Comparison of ENCODE assay signal across 18 cellular contexts in genomic region chr2:43270930-43271615, GRCh38. TPM values are rescaled to one million over a fixed set of nuclear protein-coding genes. Genes with fewer than 3 reads are reported as not detected.
DNase-seq lines count a peak whose midpoint lies in the region; ATAC-seq and TF ChIP-seq lines count a peak whose summit lies in the region.
"Had no signal": no experiment of that assay in that cellular context is flagged by ENCODE, and none has a peak within 500 bp of the region (broad histone marks: within the 10 kb centered on the region; RNA-seq: fewer than 3 reads in every experiment).

No MANE protein-coding gene starts in this region.

- H3F3A ChIP-seq in GM23248 (ENCODE audit: insufficient read depth) = peaks cover 34% of the 10 kb centered on the region
- H3F3A ChIP-seq in smooth muscle cell (ENCODE audit: low read depth) = peaks cover 37% of the 10 kb centered on the region

- H3K9ac ChIP-seq in GM23248 = no peak overlapping the region
- no peak overlapping the region for H3K9ac ChIP-seq in endodermal cell (ENCODE audit: extremely low read depth, low read length, poor library complexity, severe bottlenecking)
- H3K9ac ChIP-seq in smooth muscle cell (ENCODE audit: low read depth) = no peak overlapping the region
- H3K9ac ChIP-seq: BLaER1 had no signal

- peaks cover 4% of the 10 kb centered on the region for H3K36me3 Mint-ChIP-seq in endodermal cell (ENCODE audit: low read depth)
- H3K36me3 Mint-ChIP-seq in CD4-positive, alpha-beta memory T cell = peaks cover 44 to 67% of the 10 kb centered on the region in 2 donors

- no peak for ATAC-seq in GM19023 (IDR thresholded peaks at IDR 0.05; ENCODE audit: unreplicated experiment)

- DNase-seq in GM23248 (peak; percentile 45), NCI-H82 (lab: John Stamatoyannopoulos, UW) (peak; percentile 15), endodermal cell (peak; percentile 80), smooth muscle cell (lab: John Stamatoyannopoulos, UW; ENCODE audit: unreplicated experiment) (no peak), NOMO-1 (lab: John Stamatoyannopoulos, UW; ENCODE audit: unreplicated experiment in 2 of 2) (no peak)
- no peak for DNase-seq in CD4-positive, alpha-beta memory T cell
- DNase-seq: activated CD8-positive, alpha-beta memory T cell treated with anti-CD3 and anti-CD28 coated beads for 24 hours; aorta; GOT3; NCI-H1092; NCI-H2171; stimulated activated CD4-positive, alpha-beta T cell treated with anti-CD3 and anti-CD28 coated beads, Interleukin-2, amount 100 ng/mL, for 48 hours; stimulated activated CD8-positive, alpha-beta memory T cell treated with anti-CD3 and anti-CD28 coated beads, Interleukin-4, amount 100 ng/mL, for 48 hours had no signal

- H3K27me3 ChIP-seq in GM23248 (replicated peaks; ENCODE audit: insufficient read depth) (no peaks in the 10 kb centered on the region), endodermal cell (ENCODE audit: control insufficient read depth, insufficient read depth, low read length, poor library complexity, severe bottlenecking) (no peaks in the 10 kb centered on the region), smooth muscle cell (ENCODE audit: low read depth) (no peaks in the 10 kb centered on the region)
- no peaks in the 10 kb centered on the region for H3K27me3 ChIP-seq in CD4-positive, alpha-beta memory T cell (ENCODE audit: insufficient read depth, low read length)
- H3K27me3 ChIP-seq: BLaER1 had no signal

- no peaks in the 10 kb centered on the region for H3K9me2 ChIP-seq in GM23248 (ENCODE audit: insufficient read depth)

- H3K27ac ChIP-seq in GM23248 (no peak overlapping the region), endodermal cell (ENCODE audit: low read depth, low read length) (no peak overlapping the region), smooth muscle cell (ENCODE audit: low read depth) (no peak overlapping the region)
- H3K27ac ChIP-seq in CD4-positive, alpha-beta memory T cell (ENCODE audit: low read depth, low read length) = no peak overlapping the region
- H3K27ac ChIP-seq: BLaER1 had no signal

- H3K9me3 ChIP-seq in GM23248 (ENCODE audit: low read depth) = no peaks in the 10 kb centered on the region
- H3K9me3 ChIP-seq in endodermal cell (ENCODE audit: control insufficient read depth, low read length) = no peaks in the 10 kb centered on the region
- no peaks in the 10 kb centered on the region for H3K9me3 ChIP-seq in smooth muscle cell (replicated peaks; ENCODE audit: low read depth)
- no peaks in the 10 kb centered on the region for H3K9me3 ChIP-seq in CD4-positive, alpha-beta memory T cell (ENCODE audit: control insufficient read depth in 1 of 2, low read length in 2 of 2)
- H3K9me3 ChIP-seq: BLaER1 had no signal

- peaks cover 20% of the 10 kb centered on the region for H3K4me1 Mint-ChIP-seq in endodermal cell
- H3K4me1 Mint-ChIP-seq in CD4-positive, alpha-beta memory T cell = peaks cover 0 to 4% (median 0%) of the 10 kb centered on the region in 4 donors

- H2AFZ ChIP-seq in GM23248 = no peak overlapping the region
- no peak overlapping the region for H2AFZ ChIP-seq in smooth muscle cell (ENCODE audit: low read depth)

- CTCF ChIA-PET in CD4-positive, alpha-beta memory T cell (lab: Charles Lee; ENCODE audit: partially characterized antibody) = interaction anchor here (1.1 kb wide), 1 partner anchor 146 kb away, joined by 3 read pairs; no protein-coding TSS in a partner anchor

- H3K4me1 ChIP-seq in GM23248 (ENCODE audit: insufficient read depth) = peaks cover 40% of the 10 kb centered on the region
- peaks cover 7% of the 10 kb centered on the region for H3K4me1 ChIP-seq in endodermal cell (ENCODE audit: control insufficient read depth, insufficient read depth, low read length)
- H3K4me1 ChIP-seq in smooth muscle cell (ENCODE audit: low read depth) = peaks cover 23% of the 10 kb centered on the region
- no peaks in the 10 kb centered on the region for H3K4me1 ChIP-seq in CD4-positive, alpha-beta memory T cell (ENCODE audit: insufficient read depth, low read length)
- H3K4me1 ChIP-seq: BLaER1 had no signal

- 93 to 96% methylated on average over 4 of the region's 4 CpGs for WGBS in GM23248 (ENCODE audit: low coverage in 1 of 2, low lambda C conversion rate in 2 of 2, missing lambda C conversion rate in 2 of 2), 2 experiments
- 84 to 90% methylated on average over 3 to 4 of the region's 4 CpGs for WGBS in endodermal cell (ENCODE audit: insufficient coverage in 1 of 2, insufficient read length in 1 of 2), 2 experiments
- 95% methylated on average over 4 of the region's 4 CpGs for WGBS in smooth muscle cell (ENCODE audit: low lambda C conversion rate)

- intact Hi-C loops in CD4-positive, alpha-beta memory T cell (cut with micrococcal nuclease) = no loop called here

- no peaks in the 10 kb centered on the region for H3K36me3 ChIP-seq in GM23248 (ENCODE audit: low read depth)
- H3K36me3 ChIP-seq in endodermal cell (ENCODE audit: control insufficient read depth, insufficient read depth, low read length) = no peaks in the 10 kb centered on the region
- H3K36me3 ChIP-seq in smooth muscle cell (ENCODE audit: low read depth) = no peaks in the 10 kb centered on the region
- no peaks in the 10 kb centered on the region for H3K36me3 ChIP-seq in CD4-positive, alpha-beta memory T cell (ENCODE audit: insufficient read depth, low read length)

- no peaks in the 10 kb centered on the region for H3K9me3 Mint-ChIP-seq in endodermal cell
- peaks cover 0 to 2% (median 0%) of the 10 kb centered on the region in 8 donors for H3K9me3 Mint-ChIP-seq in CD4-positive, alpha-beta memory T cell
- H3K9me3 Mint-ChIP-seq: nephron, type B pancreatic cell had no signal

- H3K27me3 Mint-ChIP-seq in endodermal cell (ENCODE audit: insufficient read depth) = no peaks in the 10 kb centered on the region
- H3K27me3 Mint-ChIP-seq in CD4-positive, alpha-beta memory T cell = no peaks in the 10 kb centered on the region
- H3K27me3 Mint-ChIP-seq: type B pancreatic cell had no signal

- H3K4me3 Mint-ChIP-seq in endodermal cell = no peak overlapping the region
- no peak overlapping the region for H3K4me3 Mint-ChIP-seq in CD4-positive, alpha-beta memory T cell
- H3K4me3 Mint-ChIP-seq: nephron, type B pancreatic cell had no signal

- no peak overlapping the region for H3K27ac Mint-ChIP-seq in endodermal cell
- H3K27ac Mint-ChIP-seq in CD4-positive, alpha-beta memory T cell = no peak overlapping the region

- no peaks in the 10 kb centered on the region for H4K20me1 ChIP-seq in GM23248 (ENCODE audit: insufficient read depth)
- H4K20me1 ChIP-seq in smooth muscle cell (ENCODE audit: low read depth) = no peaks in the 10 kb centered on the region
- H4K20me1 ChIP-seq: BLaER1 had no signal

- in situ Hi-C loops in GM23248 (cut with MboI) = no loop called here

- H3K4me3 ChIP-seq in GM23248 (no peak overlapping the region), endodermal cell (ENCODE audit: low read length) (no peak overlapping the region), smooth muscle cell (no peak overlapping the region)
- H3K4me3 ChIP-seq in CD4-positive, alpha-beta memory T cell (ENCODE audit: low read length in 2 of 2) = no peak overlapping the region
- H3K4me3 ChIP-seq: BLaER1, lung had no signal

- H3K79me2 ChIP-seq in GM23248 (ENCODE audit: insufficient read depth) = no peaks in the 10 kb centered on the region
- no peaks in the 10 kb centered on the region for H3K79me2 ChIP-seq in smooth muscle cell (ENCODE audit: low read depth)

- POLR2A ChIA-PET in CD4-positive, alpha-beta memory T cell (lab: Charles Lee; ENCODE audit: partially characterized antibody) = interaction anchor here (1.1 kb wide), 2 partner anchors 42 to 443 kb away, joined by 3 to 4 read pairs; no protein-coding TSS in a partner anchor

- TF ChIP-seq CTCF in endodermal cell (conservative IDR thresholded peaks at IDR 0.05) = peak; percentile 61
- TF ChIP-seq CTCF in smooth muscle cell (IDR thresholded peaks at IDR 0.05; ENCODE audit: borderline replicate concordance, insufficient read depth, poor library complexity, severe bottlenecking) = peak; percentile 10

- H3K4me2 ChIP-seq in GM23248 (ENCODE audit: unreplicated experiment) (no peak overlapping the region), smooth muscle cell (no peak overlapping the region)
- H3K4me2 ChIP-seq: BLaER1 had no signal

RNA-seq across cellular contexts. Expression of gene ZFP36L2, which starts 44.7 kb away (rescaled TPM):
- total RNA-seq in GM23248 (2014; rRNA removed; shearing (Covaris generic)) = 13.8 and 14.4 TPM in 2 replicates
- polyA plus RNA-seq in GM23248 (2016; fragmentation: Nextera tagmentation; extraction: Ambion mirVana) (71.7 and 78.2 TPM in 2 replicates), smooth muscle cell (25.8 and 29.4 TPM in 2 replicates)
- total RNA-seq in endodermal cell (100 to 1,000 TPM in 1 of 2 donors, 10 to 100 TPM in 1; 77.1 to 114 TPM), smooth muscle cell (7.1 and 8.2 TPM in 2 replicates)
- 59.2 TPM for polyA plus RNA-seq in endodermal cell (2013, experiment 1 of 2)
- 48.7 TPM for polyA plus RNA-seq in endodermal cell (2013, experiment 2 of 2)
- 100 to 1,000 TPM; 456 to 464 TPM for total RNA-seq in CD4-positive, alpha-beta memory T cell
- polyA plus RNA-seq in CD4-positive, alpha-beta memory T cell = 100 to 1,000 TPM; 271 to 523 TPM

Comparison
In these comparisons a context has a peak if more than half of its experiments do, and no peak if none do; other contexts are left out.
1. DNase-seq: peak in GM23248 (single experiment), NCI-H82 (single experiment) and endodermal cell (single experiment); none in smooth muscle cell (single experiment), CD4-positive, alpha-beta memory T cell (0 of 5) and NOMO-1 (0 of 2).